14 cellular contexts compared by ENCODE assay signal in genomic region chr12:53386381-53386780, GRCh38. TPM values are rescaled to one million over a fixed set of nuclear protein-coding genes. Genes with fewer than 3 reads are reported as not detected.
DNase-seq lines count a peak whose midpoint lies in the region; ATAC-seq and TF ChIP-seq lines count a peak whose summit lies in the region.
"Not testable (repeated sequence)": the region's sequence is repeated elsewhere in the genome, so short reads cannot be mapped to it uniquely, and the experiment has no call there.
"Had no signal": no experiment of that assay in that cellular context is flagged by ENCODE, and none has a peak within 500 bp of the region (broad histone marks: within the 10 kb centered on the region; RNA-seq: fewer than 3 reads in every experiment).

No MANE protein-coding gene starts in this region.

- H4K91ac ChIP-seq in IMR-90 (ENCODE audit: insufficient read depth, low read depth, low read length) = 0 out of 2 replicates have a peak overlapping the region, but pooled peaks have one; percentile 4

- peaks cover 87% of the 10 kb centered on the region for H3K79me2 ChIP-seq in ACC112 (ENCODE audit: control insufficient read depth, insufficient read depth, low read length, unreplicated experiment)

- not testable (repeated sequence) for H4K5ac ChIP-seq in IMR-90 (ENCODE audit: low read depth, low read length)

- H3K9me3 ChIP-seq in IMR-90 (ENCODE audit: control insufficient read depth, insufficient read depth, low read length); T-helper 17 cell (ENCODE audit: control insufficient read depth, low read length, poor library complexity, severe bottlenecking); iPS-20b (ENCODE audit: insufficient read depth, low read depth, low read length): not testable (repeated sequence)

- H4K8ac ChIP-seq in IMR-90 (ENCODE audit: low read depth in 2 of 2, low read length in 2 of 2) = not testable (repeated sequence)

- not testable (repeated sequence) for H2AFZ ChIP-seq in ACC112 (ENCODE audit: low read length, unreplicated experiment); IMR-90 (replicated peaks; ENCODE audit: low read length, poor library complexity)

- not testable (repeated sequence) for H3K27ac ChIP-seq in ACC112 (ENCODE audit: low read depth, low read length); iPS-20b (ENCODE audit: low read length)
- H3K27ac ChIP-seq in IMR-90 (ENCODE audit: insufficient read depth, low read length) = peak overlapping the region; percentile 19; the same call in 1 of the 2 replicates

- POLR2A ChIA-PET in IMR-90 (lab: Charles Lee; ENCODE audit: unreplicated experiment) = interaction anchor here (0.6 kb wide), 1 partner anchor 11 kb away, joined by 3 read pairs; no protein-coding TSS in a partner anchor

- dilution Hi-C loops in IMR-90 (cut with HindIII; ENCODE audit: low sequenced_read_pairs, unreplicated experiment) = not testable (repeated sequence)

- not testable (repeated sequence) for DNase-seq in IMR-90; T-helper 17 cell; activated naive CD4-positive, alpha-beta T cell treated with anti-CD3 and anti-CD28 coated beads, Interleukin-2, amount 10 ng/mL, durations not matched to agents 7 days and 5 days; choroid plexus epithelial cell (ENCODE audit: low read depth); natural killer cell treated with Interleukin-12 subunit alpha and Interleukin-12 subunit beta and Interleukin-15 and Interleukin-18, amount 100 ng/mL, for 72 hours (ENCODE audit: low spot score)

- H3K27ac Mint-ChIP-seq in T-helper 17 cell = peak overlapping the region; percentile 80
- not testable (repeated sequence) for H3K27ac Mint-ChIP-seq in activated naive CD4-positive, alpha-beta T cell treated with anti-CD3 and anti-CD28 coated beads, Interleukin-2, amount 10 ng/mL, durations not matched to agents 7 days and 5 days
- peak overlapping the region in 1 of 2 donors; percentile 64 for H3K27ac Mint-ChIP-seq in natural killer cell treated with Interleukin-12 subunit alpha and Interleukin-12 subunit beta and Interleukin-15 and Interleukin-18, amount 100 ng/mL, for 72 hours
- H3K27ac Mint-ChIP-seq in stimulated activated memory B cell treated with anti-CD40 and anti-IgM and Interleukin-4, amounts not matched to agents 10 μg/mL and 1 μg/mL and 100 μg/mL, for 72 hours = peak overlapping the region; percentile 48

- TF ChIP-seq RAD21 in IMR-90 (IDR thresholded peaks at IDR 0.05; ENCODE audit: low read length) = not testable (repeated sequence)

- not testable (repeated sequence) for H3K27me3 ChIP-seq in ACC112 (ENCODE audit: insufficient read depth, low read length); IMR-90 (ENCODE audit: control insufficient read depth, insufficient read depth, low read length); iPS-20b (ENCODE audit: insufficient read depth, low read length)

- peak overlapping the region; percentile 81 for H2AK5ac ChIP-seq in IMR-90 (ENCODE audit: low read depth, low read length)

- H3K27me3 Mint-ChIP-seq in T-helper 17 cell; activated naive CD4-positive, alpha-beta T cell treated with anti-CD3 and anti-CD28 coated beads, Interleukin-2, amount 10 ng/mL, durations not matched to agents 7 days and 5 days; natural killer cell treated with Interleukin-12 subunit alpha and Interleukin-12 subunit beta and Interleukin-15 and Interleukin-18, amount 100 ng/mL, for 72 hours; stimulated activated memory B cell treated with anti-CD40 and anti-IgM and Interleukin-4, amounts not matched to agents 10 μg/mL and 1 μg/mL and 100 μg/mL, for 72 hours: not testable (repeated sequence)

- peak overlapping the region; percentile 77 for H2BK5ac ChIP-seq in IMR-90 (ENCODE audit: low read depth, low read length, poor library complexity, severe bottlenecking)

- not testable (repeated sequence) for H2BK20ac ChIP-seq in IMR-90 (ENCODE audit: low read depth, low read length)

- H3K23ac ChIP-seq in IMR-90 (ENCODE audit: low read depth, low read length) = peak overlapping the region; percentile 31; the same call in 1 of the 2 replicates

- TF ChIP-seq POLR2A in IMR-90 (IDR thresholded peaks at IDR 0.05; ENCODE audit: low read depth, low read length) = not testable (repeated sequence)

- not testable (repeated sequence) for ATAC-seq in IMR-90 (ENCODE audit: low read depth); T-helper 17 cell; natural killer cell treated with Interleukin-12 subunit alpha and Interleukin-12 subunit beta and Interleukin-15 and Interleukin-18, amount 100 ng/mL, for 72 hours; stimulated activated memory B cell treated with anti-CD40 and anti-IgM and Interleukin-4, amounts not matched to agents 10 μg/mL and 1 μg/mL and 100 μg/mL, for 72 hours

- peak overlapping the region; percentile 86 for H3K4me2 ChIP-seq in IMR-90 (ENCODE audit: low read depth, low read length)

- WGBS in IMR-90 (ENCODE audit: extremely low coverage in 2 of 2, insufficient read length in 1 of 2), 2 experiments = 82% methylated on average over 2 of the region's 5 CpGs; no CpG with 5 or more reads in 1 of the 2 experiments

- peaks cover 61% of the 10 kb centered on the region for H3K4me1 Mint-ChIP-seq in T-helper 17 cell
- peaks cover 77% of the 10 kb centered on the region for H3K4me1 Mint-ChIP-seq in activated naive CD4-positive, alpha-beta T cell treated with anti-CD3 and anti-CD28 coated beads, Interleukin-2, amount 10 ng/mL, durations not matched to agents 7 days and 5 days
- peaks cover 49 to 54% of the 10 kb centered on the region in 2 donors for H3K4me1 Mint-ChIP-seq in natural killer cell treated with Interleukin-12 subunit alpha and Interleukin-12 subunit beta and Interleukin-15 and Interleukin-18, amount 100 ng/mL, for 72 hours (ENCODE audit: low read depth in 2 of 2)
- peaks cover 73% of the 10 kb centered on the region for H3K4me1 Mint-ChIP-seq in stimulated activated memory B cell treated with anti-CD40 and anti-IgM and Interleukin-4, amounts not matched to agents 10 μg/mL and 1 μg/mL and 100 μg/mL, for 72 hours

- peak overlapping the region; percentile 54; the same call in 1 of the 2 replicates for H2BK120ac ChIP-seq in IMR-90 (ENCODE audit: low read depth, low read length)

- not testable (repeated sequence) for H3K4ac ChIP-seq in IMR-90 (ENCODE audit: low read depth, low read length)

- peaks cover 27% of the 10 kb centered on the region; the same call in 1 of the 2 replicates for H4K20me1 ChIP-seq in IMR-90 (ENCODE audit: insufficient read depth, low read length)

- intact Hi-C loops in IMR-90 (cut with micrococcal nuclease) = not testable (repeated sequence)

- not testable (repeated sequence) for BruUV-seq in IMR-90 (replicated peaks; lab: Mats Ljungman, UMichigan)

- CTCF ChIA-PET in IMR-90 (lab: Yijun Ruan, JAX) = interaction anchor here (1.2 kb wide), 1 partner anchor 35 kb away, joined by 4 read pairs; no protein-coding TSS in a partner anchor
- CTCF ChIA-PET in activated naive CD4-positive, alpha-beta T cell treated with anti-CD3 and anti-CD28 coated beads, Interleukin-2, amount 10 ng/mL, durations not matched to agents 7 days and 5 days (lab: Charles Lee) = interaction anchor here (0.8 to 2.8 kb wide), 2 partner anchors 34 to 42 kb away, joined by 4 to 22 read pairs; no protein-coding TSS in a partner anchor

- H3K4me3 Mint-ChIP-seq in T-helper 17 cell = peak overlapping the region; percentile 86
- H3K4me3 Mint-ChIP-seq in activated naive CD4-positive, alpha-beta T cell treated with anti-CD3 and anti-CD28 coated beads, Interleukin-2, amount 10 ng/mL, durations not matched to agents 7 days and 5 days = peak overlapping the region; percentile 13
- H3K4me3 Mint-ChIP-seq in natural killer cell treated with Interleukin-12 subunit alpha and Interleukin-12 subunit beta and Interleukin-15 and Interleukin-18, amount 100 ng/mL, for 72 hours = peak overlapping the region; percentile 74
- peak overlapping the region; percentile 63 for H3K4me3 Mint-ChIP-seq in stimulated activated memory B cell treated with anti-CD40 and anti-IgM and Interleukin-4, amounts not matched to agents 10 μg/mL and 1 μg/mL and 100 μg/mL, for 72 hours

- H3K9me3 Mint-ChIP-seq in activated naive CD4-positive, alpha-beta T cell treated with anti-CD3 and anti-CD28 coated beads, Interleukin-2, amount 10 ng/mL, durations not matched to agents 7 days and 5 days; natural killer cell treated with Interleukin-12 subunit alpha and Interleukin-12 subunit beta and Interleukin-15 and Interleukin-18, amount 100 ng/mL, for 72 hours; stimulated activated memory B cell treated with anti-CD40 and anti-IgM and Interleukin-4, amounts not matched to agents 10 μg/mL and 1 μg/mL and 100 μg/mL, for 72 hours: not testable (repeated sequence)

- H3K4me1 ChIP-seq in ACC112 (ENCODE audit: control insufficient read depth, insufficient read depth, low read length, unreplicated experiment) = peaks cover 71% of the 10 kb centered on the region
- H3K4me1 ChIP-seq in IMR-90 (ENCODE audit: control insufficient read depth, insufficient read depth, low read length) = peaks cover 30% of the 10 kb centered on the region
- not testable (repeated sequence) for H3K4me1 ChIP-seq in iPS-20b (ENCODE audit: insufficient read depth, low read length)

- H3K9me1 ChIP-seq in IMR-90 (ENCODE audit: insufficient read depth, low read length) = peaks cover 19% of the 10 kb centered on the region

- H3K4me3 ChIP-seq in ACC112 (ENCODE audit: low read depth, low read length) (peak overlapping the region; percentile 67), choroid plexus epithelial cell (ENCODE audit: low read depth, low read length) (peak overlapping the region; percentile 40), iPS-20b (ENCODE audit: low read length) (0 out of 2 replicates have a peak overlapping the region, but pooled peaks have one; percentile 34)
- H3K4me3 ChIP-seq in IMR-90 (ENCODE audit: insufficient read depth, low read depth, low read length) = not testable (repeated sequence)

- H2AK9ac ChIP-seq in IMR-90 (replicated peaks; ENCODE audit: low read depth, low read length, poor library complexity) = not testable (repeated sequence)

- peak overlapping the region; percentile 12; the same call in 1 of the 2 replicates for H3K9ac ChIP-seq in IMR-90 (ENCODE audit: low read depth, low read length)
- H3K9ac ChIP-seq in iPS-20b (ENCODE audit: low read depth, low read length) = not testable (repeated sequence)

- H3K56ac ChIP-seq in IMR-90 (ENCODE audit: extremely low read depth, insufficient read depth, low read length) = not testable (repeated sequence)

- peaks cover 19% of the 10 kb centered on the region; the same call in 1 of the 2 replicates for H3K36me3 ChIP-seq in ACC112 (ENCODE audit: insufficient read depth, low read length)
- peaks cover 23% of the 10 kb centered on the region for H3K36me3 ChIP-seq in IMR-90 (ENCODE audit: control insufficient read depth, insufficient read depth, low read length)
- H3K36me3 ChIP-seq in iPS-20b (ENCODE audit: insufficient read depth, low read depth, low read length) = peaks cover 69% of the 10 kb centered on the region

- H3K14ac ChIP-seq in IMR-90 (replicated peaks; ENCODE audit: low read depth, low read length) = not testable (repeated sequence)

- H3K36me3 Mint-ChIP-seq in T-helper 17 cell (ENCODE audit: low read depth) = not testable (repeated sequence)
- peaks cover 60% of the 10 kb centered on the region for H3K36me3 Mint-ChIP-seq in activated naive CD4-positive, alpha-beta T cell treated with anti-CD3 and anti-CD28 coated beads, Interleukin-2, amount 10 ng/mL, durations not matched to agents 7 days and 5 days
- H3K36me3 Mint-ChIP-seq in natural killer cell treated with Interleukin-12 subunit alpha and Interleukin-12 subunit beta and Interleukin-15 and Interleukin-18, amount 100 ng/mL, for 72 hours = peaks cover 14% of the 10 kb centered on the region
- peaks cover 47% of the 10 kb centered on the region for H3K36me3 Mint-ChIP-seq in stimulated activated memory B cell treated with anti-CD40 and anti-IgM and Interleukin-4, amounts not matched to agents 10 μg/mL and 1 μg/mL and 100 μg/mL, for 72 hours

- not testable (repeated sequence) for TF ChIP-seq CTCF in IMR-90 (conservative IDR thresholded peaks at IDR 0.05; ENCODE audit: low read depth, low read length); choroid plexus epithelial cell (conservative IDR thresholded peaks at IDR 0.05; ENCODE audit: low read depth, low read length)

- not testable (repeated sequence) for H3K18ac ChIP-seq in IMR-90 (ENCODE audit: low read depth, low read length)

- peaks cover 25 to 65% of the 10 kb centered on the region in 2 experiments for H3K79me1 ChIP-seq in IMR-90 (ENCODE audit: low read depth in 1 of 2, low read length in 2 of 2)

- in situ Hi-C loops in IMR-90 (cut with MboI; ENCODE audit: low sequenced_read_pairs) = not testable (repeated sequence)

- 0 out of 3 replicates have a peak overlapping the region, but pooled peaks have one; percentile 52 for H2BK15ac ChIP-seq in IMR-90 (ENCODE audit: low read depth, low read length)

RNA-seq across cellular contexts. Expression of gene SP1, which starts 6.4 kb away (rescaled TPM):
- total RNA-seq in IMR-90 (2012; rRNA removed) = 45.0 and 53.6 TPM in 2 replicates
- 19.7 and 21.2 TPM in 2 replicates for polyA plus RNA-seq in IMR-90 (2012; rRNA removed)
- polyA plus RNA-seq in IMR-90 (2012; cell fraction: cytosol; rRNA removed) = 4.3 and 9.9 TPM in 2 replicates
- polyA plus RNA-seq in IMR-90 (2012; cell fraction: nucleus; rRNA removed; ENCODE audit: low replicate concordance) = 24.6 and 42.1 TPM in 2 replicates
- 10 to 100 TPM; 69.6 to 75.1 TPM for total RNA-seq in T-helper 17 cell
- total RNA-seq in natural killer cell treated with Interleukin-12 subunit alpha and Interleukin-12 subunit beta and Interleukin-15 and Interleukin-18, amount 100 ng/mL, for 72 hours = 10 to 100 TPM; 56.8 to 68.1 TPM

RNA-seq across cellular contexts. Expression of gene AMHR2, which starts 37.3 kb away (rescaled TPM):
- total RNA-seq in IMR-90 (2012; rRNA removed) = not detected in 2 replicates
- polyA plus RNA-seq in IMR-90 (2012; rRNA removed) = not detected in 2 replicates
- not detected in 2 replicates for polyA plus RNA-seq in IMR-90 (2012; cell fraction: cytosol; rRNA removed)
- 0.04 TPM in 1 of 2 replicates, not detected in the other for polyA plus RNA-seq in IMR-90 (2012; cell fraction: nucleus; rRNA removed; ENCODE audit: low replicate concordance)
- total RNA-seq in T-helper 17 cell = not detected
- total RNA-seq in natural killer cell treated with Interleukin-12 subunit alpha and Interleukin-12 subunit beta and Interleukin-15 and Interleukin-18, amount 100 ng/mL, for 72 hours = not detected
- total RNA-seq: A172, bronchial epithelial cell, foreskin keratinocyte, left ventricle myocardium superior, ureter had no signal
- polyA plus RNA-seq: foreskin keratinocyte had no signal

RNA-seq across cellular contexts. Expression of gene SP7, which starts 50.2 kb away (rescaled TPM):
- total RNA-seq in IMR-90 (2012; rRNA removed) (not detected in 2 replicates), T-helper 17 cell (not detected)
- not detected in 2 replicates for polyA plus RNA-seq in IMR-90 (2012; rRNA removed)
- polyA plus RNA-seq in IMR-90 (2012; cell fraction: cytosol; rRNA removed) = not detected in 2 replicates
- polyA plus RNA-seq in IMR-90 (2012; cell fraction: nucleus; rRNA removed; ENCODE audit: low replicate concordance) = not detected in 2 replicates
- total RNA-seq in natural killer cell treated with Interleukin-12 subunit alpha and Interleukin-12 subunit beta and Interleukin-15 and Interleukin-18, amount 100 ng/mL, for 72 hours = not detected
- total RNA-seq: A172, bronchial epithelial cell, foreskin keratinocyte, left ventricle myocardium superior, Peyer's patch, ureter had no signal
- polyA plus RNA-seq: foreskin keratinocyte had no signal

RNA-seq across cellular contexts. Expression of gene PRR13, which starts 55.2 kb away (rescaled TPM):
- 25.5 and 31.4 TPM in 2 replicates for total RNA-seq in IMR-90 (2012; rRNA removed)
- polyA plus RNA-seq in IMR-90 (2012; rRNA removed) = 95.7 and 114 TPM in 2 replicates
- polyA plus RNA-seq in IMR-90 (2012; cell fraction: cytosol; rRNA removed) = 64.4 and 67.7 TPM in 2 replicates
- polyA plus RNA-seq in IMR-90 (2012; cell fraction: nucleus; rRNA removed; ENCODE audit: low replicate concordance) = 27.8 and 46.6 TPM in 2 replicates
- total RNA-seq in T-helper 17 cell = 100 to 1,000 TPM; 168 to 188 TPM
- total RNA-seq in natural killer cell treated with Interleukin-12 subunit alpha and Interleukin-12 subunit beta and Interleukin-15 and Interleukin-18, amount 100 ng/mL, for 72 hours = 100 to 1,000 TPM; 206 to 353 TPM

Comparison
In these comparisons a context has a peak if more than half of its experiments do, and no peak if none do; other contexts are left out.
1. H3K4me3 Mint-ChIP-seq: peak in every context shown above with its lines; median percentile 86 in T-helper 17 cell; 74 in natural killer cell treated with Interleukin-12 subunit alpha and Interleukin-12 subunit beta and Interleukin-15 and Interleukin-18, amount 100 ng/mL, for 72 hours; 63 in stimulated activated memory B cell treated with anti-CD40 and anti-IgM and Interleukin-4, amounts not matched to agents 10 μg/mL and 1 μg/mL and 100 μg/mL, for 72 hours; 13 in activated naive CD4-positive, alpha-beta T cell treated with anti-CD3 and anti-CD28 coated beads, Interleukin-2, amount 10 ng/mL, durations not matched to agents 7 days and 5 days.